Comparison of ENCODE assay signal across 1 cellular context in the genomic region with DNA sequence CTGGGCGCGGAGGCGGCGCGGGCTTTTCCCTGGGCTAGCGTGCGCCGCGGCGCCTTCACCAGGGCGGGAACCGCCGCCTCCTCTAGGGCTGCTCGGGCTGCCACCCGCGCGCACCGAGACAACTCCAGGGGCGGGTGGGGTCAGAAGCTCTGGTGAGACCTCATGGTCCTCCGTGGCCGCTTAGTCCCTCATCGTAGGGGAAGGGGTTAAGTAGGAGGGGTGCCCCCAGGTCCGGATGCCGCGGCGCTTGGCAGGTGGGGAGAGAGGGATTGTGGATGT.
TF ChIP-seq lines count a peak whose summit lies in the region.

No MANE protein-coding gene starts in this region.

TF ChIP-seq in HCT116, 20 proteins besides CTCF, POLR2A, EP300 and RAD21 (continued from another document):
- TF ChIP-seq, protein P1, sequence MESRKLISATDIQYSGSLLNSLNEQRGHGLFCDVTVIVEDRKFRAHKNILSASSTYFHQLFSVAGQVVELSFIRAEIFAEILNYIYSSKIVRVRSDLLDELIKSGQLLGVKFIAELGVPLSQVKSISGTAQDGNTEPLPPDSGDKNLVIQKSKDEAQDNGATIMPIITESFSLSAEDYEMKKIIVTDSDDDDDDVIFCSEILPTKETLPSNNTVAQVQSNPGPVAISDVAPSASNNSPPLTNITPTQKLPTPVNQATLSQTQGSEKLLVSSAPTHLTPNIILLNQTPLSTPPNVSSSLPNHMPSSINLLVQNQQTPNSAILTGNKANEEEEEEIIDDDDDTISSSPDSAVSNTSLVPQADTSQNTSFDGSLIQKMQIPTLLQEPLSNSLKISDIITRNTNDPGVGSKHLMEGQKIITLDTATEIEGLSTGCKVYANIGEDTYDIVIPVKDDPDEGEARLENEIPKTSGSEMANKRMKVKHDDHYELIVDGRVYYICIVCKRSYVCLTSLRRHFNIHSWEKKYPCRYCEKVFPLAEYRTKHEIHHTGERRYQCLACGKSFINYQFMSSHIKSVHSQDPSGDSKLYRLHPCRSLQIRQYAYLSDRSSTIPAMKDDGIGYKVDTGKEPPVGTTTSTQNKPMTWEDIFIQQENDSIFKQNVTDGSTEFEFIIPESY (IDR thresholded peaks at IDR 0.05; ENCODE audit: extremely low read depth, insufficient replicate concordance, low read length) = no peak
- TF ChIP-seq MAX (IDR thresholded peaks at IDR 0.05) (no peak), SP1 (IDR thresholded peaks at IDR 0.05; ENCODE audit: low read depth) (no peak), YY1 (IDR thresholded peaks at IDR 0.05; ENCODE audit: extremely low read depth, insufficient replicate concordance, low read depth, low read length) (no peak), EGR1 (IDR thresholded peaks at IDR 0.05; ENCODE audit: low read depth) (no peak), ZFX (IDR thresholded peaks at IDR 0.05) (no peak), ZNF274 (IDR thresholded peaks at IDR 0.05; ENCODE audit: low read depth, low read length) (no peak), SRF (IDR thresholded peaks at IDR 0.05; ENCODE audit: low read depth) (no peak), ELF1 (IDR thresholded peaks at IDR 0.05; ENCODE audit: borderline replicate concordance, low read depth) (no peak), CEBPB (IDR thresholded peaks at IDR 0.05; ENCODE audit: low read depth) (no peak)
